ENCODE assay signal across 1 cellular context in genomic region chr20:57389695-57390603, GRCh38.
TF ChIP-seq lines count a peak whose summit lies in the region.

No MANE protein-coding gene starts in this region.

TF ChIP-seq in HepG2, 621 proteins besides CTCF, POLR2A, EP300 and RAD21 (continued from another document):
- peak; percentile 74; the same call in 1 of the 2 replicates for TF ChIP-seq ZHX1 (CRISPR knock-in tag; IDR thresholded peaks at IDR 0.05; ENCODE audit: low read depth)
- TF ChIP-seq ZNF687 (CRISPR knock-in tag; IDR thresholded peaks at IDR 0.05), result peak; percentile 68
- no peak for TF ChIP-seq ZBTB21 (CRISPR knock-in tag; IDR thresholded peaks at IDR 0.05)
- no peak for TF ChIP-seq ZNF280D (CRISPR knock-in tag; IDR thresholded peaks at IDR 0.05)
- no peak for TF ChIP-seq KDM1A (CRISPR knock-in tag; IDR thresholded peaks at IDR 0.05)
- no peak for TF ChIP-seq REXO4 (CRISPR knock-in tag; IDR thresholded peaks at IDR 0.05; ENCODE audit: borderline replicate concordance)
- TF ChIP-seq TRAFD1 (CRISPR knock-in tag; IDR thresholded peaks at IDR 0.05; ENCODE audit: borderline replicate concordance), result 0 out of 2 replicates have a peak, but pooled peaks have one; percentile 4
- TF ChIP-seq ZNF414 (CRISPR knock-in tag; IDR thresholded peaks at IDR 0.05), result no peak
- TF ChIP-seq MEIS1 (CRISPR knock-in tag; IDR thresholded peaks at IDR 0.05; ENCODE audit: borderline replicate concordance), result 0 out of 2 replicates have a peak, but pooled peaks have one; percentile 32
- peak; percentile 58; the same call in 1 of the 2 replicates for TF ChIP-seq TBX2 (CRISPR knock-in tag; IDR thresholded peaks at IDR 0.05; ENCODE audit: borderline replicate concordance)
- TF ChIP-seq ZNF878 (CRISPR knock-in tag; IDR thresholded peaks at IDR 0.05), result no peak
- TF ChIP-seq TFE3 (CRISPR knock-in tag; IDR thresholded peaks at IDR 0.05), result no peak
- no peak for TF ChIP-seq ZNF781 (CRISPR knock-in tag; IDR thresholded peaks at IDR 0.05; ENCODE audit: borderline replicate concordance, not compliant biosample characterization)
- TF ChIP-seq MAX (IDR thresholded peaks at IDR 0.05), result peak; percentile 37; the same call in 1 of the 2 replicates
- peak; percentile 29; the same call in 1 of the 2 replicates for TF ChIP-seq KDM3A (CRISPR knock-in tag; IDR thresholded peaks at IDR 0.05; ENCODE audit: low read depth)
- no peak for TF ChIP-seq SSRP1 (CRISPR knock-in tag; IDR thresholded peaks at IDR 0.05)
- no peak for TF ChIP-seq MED13 (CRISPR knock-in tag; IDR thresholded peaks at IDR 0.05)
- TF ChIP-seq TFAP4 (IDR thresholded peaks at IDR 0.05; ENCODE audit: borderline replicate concordance, low read depth), result 0 out of 2 replicates have a peak, but pooled peaks have one; percentile 0
- no peak for TF ChIP-seq ZNF263 (CRISPR knock-in tag; IDR thresholded peaks at IDR 0.05)
